Comparison of ENCODE assay signal across 8 cellular contexts in genomic region chr11:125165664-125166346, GRCh38. TPM values are rescaled to one million over a fixed set of nuclear protein-coding genes. Genes with fewer than 3 reads are reported as not detected.
A peak's percentile ranks its signal among the peaks of the same experiment; 100 is the strongest.
DNase-seq lines count a peak whose midpoint lies in the region; ATAC-seq and TF ChIP-seq lines count a peak whose summit lies in the region.

No MANE protein-coding gene starts in this region.

- H2AFZ ChIP-seq in SK-N-SH (ENCODE audit: low read depth) (peak overlapping the region; percentile 87), parathyroid adenoma (peak overlapping the region; percentile 73)

- H3K4me2 ChIP-seq in SK-N-SH (peak overlapping the region; percentile 96), parathyroid adenoma (ENCODE audit: low read length) (peak overlapping the region; percentile 72)

- 17% methylated on average over 24 of the region's 46 CpGs for WGBS in SK-N-SH (ENCODE audit: low lambda C conversion rate)

- H3K4me3 ChIP-seq in SK-N-SH (ENCODE audit: low read depth in 2 of 2, low read length in 1 of 2) (peak overlapping the region; percentile 52 to 71), fibroblast of villous mesenchyme (ENCODE audit: low read depth, low read length) (peak overlapping the region; percentile 65), parathyroid adenoma (ENCODE audit: low read depth, low read length) (peak overlapping the region; percentile 50)

- POLR2A ChIA-PET in SK-N-SH (lab: Yijun Ruan, JAX): no interaction called here

- H3K9me3 ChIP-seq in SK-N-SH (no peaks in the 10 kb centered on the region), parathyroid adenoma (ENCODE audit: control insufficient read depth, low read length) (no peaks in the 10 kb centered on the region)

- H3K9me2 ChIP-seq in SK-N-SH: no peaks in the 10 kb centered on the region

- H4K20me1 ChIP-seq in SK-N-SH (ENCODE audit: insufficient read depth): no peaks in the 10 kb centered on the region

- ATAC-seq in GM21381 (IDR thresholded peaks at IDR 0.05; ENCODE audit: unreplicated experiment) (no peak), HG03457 (IDR thresholded peaks at IDR 0.05; ENCODE audit: unreplicated experiment) (no peak), HG03354 (IDR thresholded peaks at IDR 0.05; ENCODE audit: poor library complexity, severe bottlenecking, unreplicated experiment) (no peak)

- H3K27ac ChIP-seq in SK-N-SH (ENCODE audit: low read depth in 2 of 2, low read length in 1 of 2) (no peak overlapping the region), parathyroid adenoma (no peak overlapping the region)

- TF ChIP-seq CTCF in SK-N-SH (IDR thresholded peaks at IDR 0.05) (no peak), fibroblast of villous mesenchyme (IDR thresholded peaks at IDR 0.05; ENCODE audit: insufficient read depth, low read depth, low read length) (no peak), parathyroid adenoma (IDR thresholded peaks at IDR 0.05) (no peak)

- H3K9ac ChIP-seq in SK-N-SH (no peak overlapping the region; the same call in 1 of the 2 replicates), parathyroid adenoma (no peak overlapping the region)

- peak; percentile 59 for DNase-seq in activated CD8-positive, alpha-beta memory T cell treated with anti-CD3 and anti-CD28 coated beads for 24 hours
- DNase-seq in activated CD8-positive, alpha-beta memory T cell treated with anti-CD3 and anti-CD28 coated beads, Interleukin-2, amount 50 U/mL, for 4 hours: no peak
- DNase-seq in SK-N-SH (no peak), fibroblast of villous mesenchyme (ENCODE audit: low read depth) (peak; percentile 35)

- peaks cover 0 to 7% of the 10 kb centered on the region in 2 experiments; a peak in 1 of 4 replicates for H3K4me1 ChIP-seq in SK-N-SH (ENCODE audit: control insufficient read depth in 1 of 2, insufficient read depth in 2 of 2, low read depth in 1 of 2, low read length in 1 of 2)
- H3K4me1 ChIP-seq in parathyroid adenoma: no peaks in the 10 kb centered on the region

- no peak for TF ChIP-seq RAD21 in SK-N-SH (IDR thresholded peaks at IDR 0.05; ENCODE audit: low read length)

- H3K79me2 ChIP-seq in SK-N-SH (ENCODE audit: insufficient read depth): no peaks in the 10 kb centered on the region
- H3K79me2 ChIP-seq in parathyroid adenoma: no peaks in the 10 kb centered on the region

- CTCF ChIA-PET in SK-N-SH (lab: Yijun Ruan, JAX): interaction anchor here (0.6 to 4.7 kb wide), 11 partner anchors 8 to 263 kb away, joined by 3 to 66 read pairs (median 8); no protein-coding TSS in a partner anchor

- H3K27me3 ChIP-seq in SK-N-SH (ENCODE audit: insufficient read depth): peaks cover 6% of the 10 kb centered on the region
- H3K27me3 ChIP-seq in parathyroid adenoma (ENCODE audit: control insufficient read depth, insufficient read depth, low read length): no peaks in the 10 kb centered on the region

- TF ChIP-seq EP300 in SK-N-SH (IDR thresholded peaks at IDR 0.05; ENCODE audit: borderline replicate concordance in 1 of 2, low read depth in 1 of 2, low read length in 1 of 2): no peak

- no peaks in the 10 kb centered on the region for H3F3A ChIP-seq in SK-N-SH (replicated peaks; ENCODE audit: insufficient read depth)

- no peaks in the 10 kb centered on the region for H3K36me3 ChIP-seq in SK-N-SH (replicated peaks in 1 of 2; ENCODE audit: control insufficient read depth in 1 of 2, insufficient read depth in 2 of 2, low read length in 1 of 2)
- no peaks in the 10 kb centered on the region for H3K36me3 ChIP-seq in parathyroid adenoma (ENCODE audit: control insufficient read depth, insufficient read depth, low read length)

TF ChIP-seq in SK-N-SH, 30 proteins besides CTCF, POLR2A, EP300 and RAD21:
- TF ChIP-seq POLR2AphosphoS5 (IDR thresholded peaks at IDR 0.05; ENCODE audit: low read depth, low read length): no peak
- no peak for TF ChIP-seq JUND (IDR thresholded peaks at IDR 0.05)
- TF ChIP-seq NRF1 (IDR thresholded peaks at IDR 0.05; ENCODE audit: low read depth, low read length): no peak
- no peak for TF ChIP-seq YY1 (IDR thresholded peaks at IDR 0.05; ENCODE audit: low read depth)
- no peak for TF ChIP-seq MEF2A (IDR thresholded peaks at IDR 0.05; ENCODE audit: borderline replicate concordance, low read depth)
- no peak for TF ChIP-seq TAF1 (IDR thresholded peaks at IDR 0.05; ENCODE audit: borderline replicate concordance, low read depth, low read length)
- no peak for TF ChIP-seq FOXJ3 (CRISPR knock-in tag; IDR thresholded peaks at IDR 0.05)
- TF ChIP-seq GATA2 (CRISPR knock-in tag; IDR thresholded peaks at IDR 0.05): no peak
- no peak for TF ChIP-seq GABPA (IDR thresholded peaks at IDR 0.05; ENCODE audit: low read depth)
- TF ChIP-seq FOSL2 (IDR thresholded peaks at IDR 0.05; ENCODE audit: borderline replicate concordance, low read depth): no peak
- no peak for TF ChIP-seq RFX5 (IDR thresholded peaks at IDR 0.05; ENCODE audit: low read length)
- TF ChIP-seq ZBTB33 (IDR thresholded peaks at IDR 0.05; ENCODE audit: borderline replicate concordance, low read depth): no peak
- TF ChIP-seq MAX (IDR thresholded peaks at IDR 0.05; ENCODE audit: low read depth): no peak
- TF ChIP-seq NFIC (IDR thresholded peaks at IDR 0.05; ENCODE audit: borderline replicate concordance): no peak
- TF ChIP-seq CHD2 (IDR thresholded peaks at IDR 0.05; ENCODE audit: low read length, partially characterized antibody): no peak
- no peak for TF ChIP-seq PBX3 (IDR thresholded peaks at IDR 0.05)
- no peak for TF ChIP-seq TCF12 (IDR thresholded peaks at IDR 0.05)
TF ChIP-seq in SK-N-SH: peak in this region for 0.

RNA-seq across cellular contexts. Expression of gene PKNOX2, which starts 1.3 kb away (rescaled TPM):
- 0.02 TPM in 1 of 2 replicates, not detected in the other for polyA plus RNA-seq in SK-N-SH (2012; rRNA removed)
- 0.01 and 0.03 TPM in 2 replicates for polyA plus RNA-seq in SK-N-SH (2012; cell fraction: cytosol; rRNA removed)
- polyA plus RNA-seq in SK-N-SH (2012; cell fraction: nucleus; rRNA removed): not detected in 2 replicates
- 0.86 and 2.9 TPM in 2 replicates for total RNA-seq in fibroblast of villous mesenchyme

RNA-seq across cellular contexts. Expression of gene TMEM218, which starts 54.4 kb away (rescaled TPM):
- polyA plus RNA-seq in SK-N-SH (2012; rRNA removed): 34.8 and 36.2 TPM in 2 replicates
- 37.6 and 37.8 TPM in 2 replicates for polyA plus RNA-seq in SK-N-SH (2012; cell fraction: cytosol; rRNA removed)
- 36.5 and 56.6 TPM in 2 replicates for polyA plus RNA-seq in SK-N-SH (2012; cell fraction: nucleus; rRNA removed)
- 18.0 and 27.2 TPM in 2 replicates for total RNA-seq in fibroblast of villous mesenchyme

Comparison
In these comparisons a context has a peak if more than half of its experiments do, and no peak if none do; other contexts are left out.
1. DNase-seq: peak in activated CD8-positive, alpha-beta memory T cell treated with anti-CD3 and anti-CD28 coated beads for 24 hours (single experiment) and fibroblast of villous mesenchyme (single experiment); none in activated CD8-positive, alpha-beta memory T cell treated with anti-CD3 and anti-CD28 coated beads, Interleukin-2, amount 50 U/mL, for 4 hours (single experiment) and SK-N-SH (single experiment).
2. Peak in every context shown above with its lines, with median percentiles within 50 percentile points of each other: H3K4me3 ChIP-seq.